13 cellular contexts compared by ENCODE assay signal in genomic region chr3:32413845-32414526, GRCh38. TPM values are rescaled to one million over a fixed set of nuclear protein-coding genes. Genes with fewer than 3 reads are reported as not detected.
DNase-seq lines count a peak whose midpoint lies in the region; ATAC-seq and TF ChIP-seq lines count a peak whose summit lies in the region.
"Had no signal": no experiment of that assay in that cellular context is flagged by ENCODE, and none has a peak within 500 bp of the region (broad histone marks: within the 10 kb centered on the region; RNA-seq: fewer than 3 reads in every experiment).

No MANE protein-coding gene starts in this region.

- H3K27me3 ChIP-seq in SK-N-SH (ENCODE audit: insufficient read depth) (no peaks in the 10 kb centered on the region), HUES48 (ENCODE audit: control insufficient read depth, insufficient read depth, low read length) (no peaks in the 10 kb centered on the region), BE2C (no peaks in the 10 kb centered on the region)
- H3K27me3 ChIP-seq: hepatocyte had no signal

- H3K4me3 Mint-ChIP-seq in activated naive CD8-positive, alpha-beta T cell treated with anti-CD3 and anti-CD28 coated beads, Interleukin-2, amount 50 U/mL, for 24 hours: peak overlapping the region; percentile 2
- H3K4me3 Mint-ChIP-seq in naive thymus-derived CD8-positive, alpha-beta T cell: peak overlapping the region in 9 of 10 donors; percentile 58 to 78 (median 68)

- no peak for TF ChIP-seq EP300 in SK-N-SH (IDR thresholded peaks at IDR 0.05; ENCODE audit: borderline replicate concordance in 1 of 2, low read depth in 1 of 2, low read length in 1 of 2)

- no peaks in the 10 kb centered on the region for H3K9me2 ChIP-seq in SK-N-SH

- peak overlapping the region; percentile 20; the same call in 1 of the 2 replicates for H3K4me2 ChIP-seq in SK-N-SH
- H3K4me2 ChIP-seq: hepatocyte had no signal

- H3K4me1 Mint-ChIP-seq in activated naive CD8-positive, alpha-beta T cell treated with anti-CD3 and anti-CD28 coated beads, Interleukin-2, amount 50 U/mL, for 24 hours: peaks cover 58% of the 10 kb centered on the region
- peaks cover 42 to 91% (median 84%) of the 10 kb centered on the region in 4 donors for H3K4me1 Mint-ChIP-seq in naive thymus-derived CD8-positive, alpha-beta T cell

- TF ChIP-seq RAD21 in SK-N-SH (IDR thresholded peaks at IDR 0.05; ENCODE audit: low read length): no peak

- no peaks in the 10 kb centered on the region for H3K27me3 Mint-ChIP-seq in activated naive CD8-positive, alpha-beta T cell treated with anti-CD3 and anti-CD28 coated beads, Interleukin-2, amount 50 U/mL, for 24 hours
- H3K27me3 Mint-ChIP-seq in naive thymus-derived CD8-positive, alpha-beta T cell: no peaks in the 10 kb centered on the region

- peaks cover 13% of the 10 kb centered on the region for H3F3A ChIP-seq in SK-N-SH (replicated peaks; ENCODE audit: insufficient read depth)

- H3K27ac ChIP-seq in SK-N-SH (ENCODE audit: low read depth in 2 of 2, low read length in 1 of 2) (peak overlapping the region in 1 of 2 experiments; percentile 34; a peak in 2 of 4 replicates), HUES48 (ENCODE audit: low read depth, low read length) (peak overlapping the region; percentile 74)
- H3K27ac ChIP-seq: hepatocyte, VCaP had no signal

- H3K27ac Mint-ChIP-seq in activated naive CD8-positive, alpha-beta T cell treated with anti-CD3 and anti-CD28 coated beads, Interleukin-2, amount 50 U/mL, for 24 hours: peak overlapping the region; percentile 75
- peak overlapping the region; percentile 96 to 100 (median 98) for H3K27ac Mint-ChIP-seq in naive thymus-derived CD8-positive, alpha-beta T cell

- no peak for TF ChIP-seq CTCF in SK-N-SH (IDR thresholded peaks at IDR 0.05)
- TF ChIP-seq CTCF in BE2C (IDR thresholded peaks at IDR 0.05; ENCODE audit: low read depth, low read length): no peak

- 92% methylated on average over 10 of the region's 10 CpGs for WGBS in SK-N-SH (ENCODE audit: low lambda C conversion rate)

- H3K9ac ChIP-seq in SK-N-SH (no peak overlapping the region), HUES48 (ENCODE audit: low read depth, low read length) (no peak overlapping the region)

- H3K79me2 ChIP-seq in SK-N-SH (ENCODE audit: insufficient read depth): peaks cover 35% of the 10 kb centered on the region; the same call in 1 of the 2 replicates

- POLR2A ChIA-PET in SK-N-SH (lab: Yijun Ruan, JAX): no interaction called here
- POLR2A ChIA-PET in naive thymus-derived CD8-positive, alpha-beta T cell (lab: Charles Lee): interaction anchor here (1.1 to 18.8 kb wide), 9 partner anchors 11 to 56 kb away, joined by 3 to 353 read pairs (median 14); partner anchors contain the start of gene CMTM7

- H3K4me3 ChIP-seq in SK-N-SH (ENCODE audit: low read depth in 2 of 2, low read length in 1 of 2): no peak overlapping the region
- H3K4me3 ChIP-seq in HUES48 (ENCODE audit: low read depth, low read length): no peak overlapping the region
- no peak overlapping the region for H3K4me3 ChIP-seq in BE2C (ENCODE audit: low read depth, low read length)
- H3K4me3 ChIP-seq: hepatocyte, mucosa of descending colon had no signal

- no peak for DNase-seq in SK-N-SH
- DNase-seq in activated naive CD8-positive, alpha-beta T cell treated with anti-CD3 and anti-CD28 coated beads, Interleukin-2, amount 50 U/mL, for 24 hours: no peak
- no peak for DNase-seq in naive thymus-derived CD8-positive, alpha-beta T cell
- DNase-seq in dedifferentiated amniotic fluid mesenchymal stem cell (ENCODE audit: extremely low spot score): no peak
- DNase-seq in NCI-H2227 (lab: John Stamatoyannopoulos, UW; ENCODE audit: unreplicated experiment): no peak
- DNase-seq in BE2C: no peak
- DNase-seq: 8988T, NCI-H2171 had no signal

- no peak for ATAC-seq in SK-N-SH treated with all-trans-retinoic acid at 6 μM for 48 hours
- no peak for ATAC-seq in activated naive CD8-positive, alpha-beta T cell treated with anti-CD3 and anti-CD28 coated beads, Interleukin-2, amount 50 U/mL, for 24 hours
- ATAC-seq in naive thymus-derived CD8-positive, alpha-beta T cell: peak in 1 of 2 donors; percentile 6

- H3K9me3 Mint-ChIP-seq in activated naive CD8-positive, alpha-beta T cell treated with anti-CD3 and anti-CD28 coated beads, Interleukin-2, amount 50 U/mL, for 24 hours: no peaks in the 10 kb centered on the region
- no peaks in the 10 kb centered on the region for H3K9me3 Mint-ChIP-seq in naive thymus-derived CD8-positive, alpha-beta T cell

- no peaks in the 10 kb centered on the region for H3K36me3 ChIP-seq in SK-N-SH (replicated peaks in 1 of 2; ENCODE audit: control insufficient read depth in 1 of 2, insufficient read depth in 2 of 2, low read length in 1 of 2)
- H3K36me3 ChIP-seq in HUES48 (ENCODE audit: control insufficient read depth, insufficient read depth, low read length): no peaks in the 10 kb centered on the region
- no peaks in the 10 kb centered on the region for H3K36me3 ChIP-seq in BE2C

- H3K4me1 ChIP-seq in SK-N-SH (ENCODE audit: control insufficient read depth in 1 of 2, insufficient read depth in 2 of 2, low read depth in 1 of 2, low read length in 1 of 2) (peaks cover 0 to 18% of the 10 kb centered on the region in 2 experiments; a peak in 3 of 4 replicates), HUES48 (ENCODE audit: control insufficient read depth, insufficient read depth, low read length) (peaks cover 42% of the 10 kb centered on the region), BE2C (no peaks in the 10 kb centered on the region)

- H2AFZ ChIP-seq in SK-N-SH (ENCODE audit: low read depth): 0 out of 2 replicates have a peak overlapping the region, but pooled peaks have one; percentile 26
- H2AFZ ChIP-seq: hepatocyte had no signal

- no peaks in the 10 kb centered on the region for H4K20me1 ChIP-seq in SK-N-SH (ENCODE audit: insufficient read depth)

- no peaks in the 10 kb centered on the region for H3K9me3 ChIP-seq in SK-N-SH
- H3K9me3 ChIP-seq in HUES48 (ENCODE audit: control insufficient read depth, insufficient read depth, low read length): no peaks in the 10 kb centered on the region
- no peaks in the 10 kb centered on the region for H3K9me3 ChIP-seq in BE2C
- H3K9me3 ChIP-seq: mucosa of descending colon had no signal

- H3K36me3 Mint-ChIP-seq in activated naive CD8-positive, alpha-beta T cell treated with anti-CD3 and anti-CD28 coated beads, Interleukin-2, amount 50 U/mL, for 24 hours (ENCODE audit: low read depth): peaks cover 1% of the 10 kb centered on the region
- H3K36me3 Mint-ChIP-seq in naive thymus-derived CD8-positive, alpha-beta T cell: peaks cover 0 to 15% (median 7%) of the 10 kb centered on the region in 3 donors

- CTCF ChIA-PET in SK-N-SH (lab: Yijun Ruan, JAX): interaction anchor here (0.7 to 2.2 kb wide), 4 partner anchors 11 to 96 kb away, joined by 3 to 7 read pairs (median 6); no protein-coding TSS in a partner anchor

TF ChIP-seq in SK-N-SH, 30 proteins besides CTCF, POLR2A, EP300 and RAD21 (continues in another document):
- no peak for TF ChIP-seq GATA2 (CRISPR knock-in tag; IDR thresholded peaks at IDR 0.05)
- TF ChIP-seq IRF3 (IDR thresholded peaks at IDR 0.05; ENCODE audit: low read depth, low read length): no peak
- no peak for TF ChIP-seq FOSL2 (IDR thresholded peaks at IDR 0.05; ENCODE audit: borderline replicate concordance, low read depth)
- no peak for TF ChIP-seq SIN3A (IDR thresholded peaks at IDR 0.05; ENCODE audit: borderline replicate concordance, low read depth, low read length)

TF ChIP-seq in SK-N-SH treated with all-trans-retinoic acid at 6 μM for 48 hours, 23 proteins besides CTCF, POLR2A, EP300 and RAD21:
- no peak for TF ChIP-seq CREB5 (CRISPR knock-in tag; IDR thresholded peaks at IDR 0.05; ENCODE audit: low read depth)
- TF ChIP-seq CSRNP3 (CRISPR knock-in tag; IDR thresholded peaks at IDR 0.05): no peak
- no peak for TF ChIP-seq ZFP3 (CRISPR knock-in tag; IDR thresholded peaks at IDR 0.05)
- no peak for TF ChIP-seq ZNF8 (CRISPR knock-in tag; IDR thresholded peaks at IDR 0.05)
- TF ChIP-seq OSR1 (CRISPR knock-in tag; IDR thresholded peaks at IDR 0.05): no peak
- TF ChIP-seq RARB (CRISPR knock-in tag; IDR thresholded peaks at IDR 0.05): no peak
- no peak for TF ChIP-seq ZFP30 (CRISPR knock-in tag; IDR thresholded peaks at IDR 0.05)
- TF ChIP-seq GLIS3 (CRISPR knock-in tag; IDR thresholded peaks at IDR 0.05): no peak
- no peak for TF ChIP-seq TOX (CRISPR knock-in tag; IDR thresholded peaks at IDR 0.05; ENCODE audit: borderline replicate concordance)
- TF ChIP-seq SNAI2 (CRISPR knock-in tag; IDR thresholded peaks at IDR 0.05): no peak
- TF ChIP-seq ZNF70 (CRISPR knock-in tag; IDR thresholded peaks at IDR 0.05): no peak
- TF ChIP-seq CSDC2 (CRISPR knock-in tag; IDR thresholded peaks at IDR 0.05): no peak
- no peak for TF ChIP-seq TCF4 (CRISPR knock-in tag; IDR thresholded peaks at IDR 0.05; ENCODE audit: borderline replicate concordance)

RNA-seq across cellular contexts. Expression of gene CMTM7, which starts 22.3 kb away (rescaled TPM):
- polyA plus RNA-seq in SK-N-SH (2012; rRNA removed): 50.1 and 50.7 TPM in 2 replicates
- polyA plus RNA-seq in SK-N-SH (2012; cell fraction: cytosol; rRNA removed): 30.3 and 39.5 TPM in 2 replicates
- polyA plus RNA-seq in SK-N-SH (2012; cell fraction: nucleus; rRNA removed): 32.9 and 62.3 TPM in 2 replicates
- 10 to 100 TPM; 46.4 to 48.8 TPM for total RNA-seq in naive thymus-derived CD8-positive, alpha-beta T cell
- polyA plus RNA-seq in naive thymus-derived CD8-positive, alpha-beta T cell: 100 to 1,000 TPM in 1 of 3 donors, 10 to 100 TPM in 2; 67.4 to 122 (median 98.5) TPM
- polyA plus RNA-seq in BE2C (2012; ENCODE audit: insufficient read depth, insufficient read length, low read depth): 15.5 TPM
